8 cellular contexts compared by ENCODE assay signal in the genomic region with DNA sequence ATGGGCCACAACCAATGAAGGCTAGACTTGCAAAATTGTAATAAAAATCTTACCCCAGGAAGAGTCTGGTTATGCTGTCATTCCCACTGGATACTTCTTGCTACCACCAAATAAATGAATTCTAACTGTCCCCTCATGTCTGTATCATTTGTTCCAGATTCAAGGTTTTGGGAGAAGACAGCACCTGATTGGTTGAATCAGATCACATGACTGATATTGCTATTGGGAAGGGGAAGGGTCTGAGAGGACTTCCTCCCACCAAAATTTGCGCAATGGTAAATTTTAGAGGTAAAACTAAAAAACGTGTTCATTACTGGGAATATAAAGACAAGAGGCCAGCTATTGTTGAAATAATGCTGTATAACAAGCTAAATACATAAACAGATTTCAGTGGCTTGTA.
"Had no signal": no experiment of that assay in that cellular context is flagged by ENCODE, and none has a peak within 500 bp of the region (broad histone marks: within the 10 kb centered on the region; RNA-seq: fewer than 3 reads in every experiment).

No MANE protein-coding gene starts in this region.

- H3K27ac Mint-ChIP-seq: H9 had no signal

- H3K4me3 Mint-ChIP-seq: H9 had no signal

- FAIRE-seq: H54 had no signal

- DNase-seq: GOT3, H9, HCEC 1CT, IMR-90, Kasumi-1, KG1 had no signal

- H3K27ac ChIP-seq: HL-60 had no signal

- H3K9me3 Mint-ChIP-seq: H9 had no signal
